13 cellular contexts compared by ENCODE assay signal in genomic region chr5:12292610-12293204, GRCh38.
A peak's percentile ranks its signal among the peaks of the same experiment; 100 is the strongest.
DNase-seq lines count a peak whose midpoint lies in the region; ATAC-seq and TF ChIP-seq lines count a peak whose summit lies in the region.
"Had no signal": no experiment of that assay in that cellular context is flagged by ENCODE, and none has a peak within 500 bp of the region (broad histone marks: within the 10 kb centered on the region; RNA-seq: fewer than 3 reads in every experiment).

No MANE protein-coding gene starts in this region.

- H3K4me1 ChIP-seq in DOHH2 (ENCODE audit: control insufficient read depth, low read length), result no peaks in the 10 kb centered on the region
- H3K4me1 ChIP-seq in hepatocyte (ENCODE audit: insufficient read depth), result no peaks in the 10 kb centered on the region
- H3K4me1 ChIP-seq: esophagus muscularis mucosa, HAP-1 had no signal

- WGBS in hepatocyte (ENCODE audit: low lambda C conversion rate, missing lambda C conversion rate), result 32% methylated on average over 6 of the region's 6 CpGs

- TF ChIP-seq CTCF in DOHH2 (IDR thresholded peaks at IDR 0.05; ENCODE audit: low read depth, low read length, poor library complexity, severe bottlenecking) (peak; percentile 65), LNCaP clone FGC (IDR thresholded peaks at IDR 0.05; ENCODE audit: control insufficient read depth, extremely low read depth, insufficient read depth) (peak; percentile 54), hepatocyte (IDR thresholded peaks at IDR 0.05; ENCODE audit: poor library complexity) (peak; percentile 36)

- peaks cover 13% of the 10 kb centered on the region; the same call in 1 of the 2 replicates for H3K9me3 ChIP-seq in DOHH2 (ENCODE audit: control insufficient read depth, insufficient read depth, low read length)
- H3K9me3 ChIP-seq in hepatocyte (ENCODE audit: low read depth), result no peaks in the 10 kb centered on the region
- H3K9me3 ChIP-seq: HAP-1 had no signal

- no peak overlapping the region for H2AFZ ChIP-seq in hepatocyte

- no peak for ATAC-seq in GM19395 (IDR thresholded peaks at IDR 0.05; ENCODE audit: unreplicated experiment)
- ATAC-seq in GM21619 (IDR thresholded peaks at IDR 0.05; ENCODE audit: unreplicated experiment), result no peak
- ATAC-seq: activated T-cell treated with anti-CD3 and anti-CD28 coated beads, Interleukin-2, amount 50 U/mL, for 72 hours had no signal

- H3K79me2 ChIP-seq in DOHH2 (ENCODE audit: control insufficient read depth, low read length), result no peaks in the 10 kb centered on the region
- H3K79me2 ChIP-seq in hepatocyte, result no peaks in the 10 kb centered on the region

- no peaks in the 10 kb centered on the region for H3F3A ChIP-seq in DOHH2 (ENCODE audit: control insufficient read depth, insufficient read depth)

- H3K9me2 ChIP-seq in DOHH2 (replicated peaks; ENCODE audit: control insufficient read depth, low read length), result no peaks in the 10 kb centered on the region
- H3K9me2 ChIP-seq in hepatocyte (replicated peaks; ENCODE audit: insufficient read depth), result no peaks in the 10 kb centered on the region

- H3K4me3 ChIP-seq in DOHH2 (ENCODE audit: low read length), result no peak overlapping the region
- no peak overlapping the region for H3K4me3 ChIP-seq in LNCaP clone FGC (ENCODE audit: low read depth, low read length)
- no peak overlapping the region for H3K4me3 ChIP-seq in hepatocyte
- H3K4me3 ChIP-seq: esophagus muscularis mucosa, HAP-1 had no signal

- H3K27ac ChIP-seq in DOHH2 (ENCODE audit: low read depth, low read length), result no peak overlapping the region
- H3K27ac ChIP-seq in hepatocyte, result no peak overlapping the region
- H3K27ac ChIP-seq: esophagus muscularis mucosa had no signal

- H4K20me1 ChIP-seq in DOHH2 (ENCODE audit: control insufficient read depth, insufficient read depth, low read depth, low read length) (no peaks in the 10 kb centered on the region), hepatocyte (ENCODE audit: insufficient read depth, poor library complexity, severe bottlenecking) (no peaks in the 10 kb centered on the region)

- H3K27me3 ChIP-seq in DOHH2 (ENCODE audit: control insufficient read depth, low read length) (no peaks in the 10 kb centered on the region), hepatocyte (no peaks in the 10 kb centered on the region)
- H3K27me3 ChIP-seq: esophagus muscularis mucosa had no signal

- H3K36me3 ChIP-seq in DOHH2 (ENCODE audit: control insufficient read depth, low read length) (no peaks in the 10 kb centered on the region), hepatocyte (replicated peaks; ENCODE audit: insufficient read depth, low read depth) (no peaks in the 10 kb centered on the region)
- H3K36me3 ChIP-seq: esophagus muscularis mucosa, HAP-1 had no signal

- H3K4me2 ChIP-seq in DOHH2 (ENCODE audit: low read length) (no peak overlapping the region), hepatocyte (no peak overlapping the region)

- DNase-seq in LNCaP clone FGC (ENCODE audit: low read depth) (peak; percentile 15), RPMI7951 (ENCODE audit: low read depth) (peak; percentile 39), hepatocyte (ENCODE audit: low spot score) (peak; percentile 44), COLO668 (lab: John Stamatoyannopoulos, UW; ENCODE audit: unreplicated experiment) (no peak), cerebellar cortex (ENCODE audit: low spot score) (no peak)
- DNase-seq: activated T-cell treated with anti-CD3 and anti-CD28 coated beads, Interleukin-2, amount 50 U/mL, for 72 hours; DMS79; naive B cell had no signal

Comparison
In these comparisons a context has a peak if more than half of its experiments do, and no peak if none do; other contexts are left out.
1. DNase-seq: peak in LNCaP clone FGC (single experiment), RPMI7951 (single experiment) and hepatocyte (single experiment); none in COLO668 (single experiment) and cerebellar cortex (single experiment).
2. Peak in every context shown above with its lines, with median percentiles within 50 percentile points of each other: CTCF ChIP-seq.